Comparison of ENCODE assay signal across 1 cellular context in genomic region chr17:42659079-42659931, GRCh38.
TF ChIP-seq lines count a peak whose summit lies in the region.

Gene TUBG2, plus strand, starts transcription at chr17:42659284. Its CDS starts 220 bp downstream, at chr17:42659504.

TF ChIP-seq in WTC11, 78 proteins besides CTCF, POLR2A, EP300 and RAD21 (continued from another document):
- TF ChIP-seq AR (CRISPR knock-in tag; IDR thresholded peaks at IDR 0.05) = no peak
- TF ChIP-seq ZNF263 (CRISPR knock-in tag; IDR thresholded peaks at IDR 0.05; ENCODE audit: low read depth) = no peak
- no peak for TF ChIP-seq TEAD4 (CRISPR knock-in tag; IDR thresholded peaks at IDR 0.05)
- TF ChIP-seq PRDM15 (CRISPR knock-in tag; IDR thresholded peaks at IDR 0.05) = peak; percentile 70
- TF ChIP-seq SMAD3 (CRISPR knock-in tag; IDR thresholded peaks at IDR 0.05; ENCODE audit: borderline replicate concordance) = peak; percentile 89
- TF ChIP-seq ZBTB43 (CRISPR knock-in tag; IDR thresholded peaks at IDR 0.05) = 0 out of 2 replicates have a peak, but pooled peaks have one; percentile 28
- no peak for TF ChIP-seq CBFB (CRISPR knock-in tag; IDR thresholded peaks at IDR 0.05; ENCODE audit: low read depth)
- TF ChIP-seq PRRX2 (CRISPR knock-in tag; IDR thresholded peaks at IDR 0.05) = no peak
- TF ChIP-seq MYBL2 (CRISPR knock-in tag; IDR thresholded peaks at IDR 0.05) = no peak
- peak; percentile 88 for TF ChIP-seq ETV6 (CRISPR knock-in tag; IDR thresholded peaks at IDR 0.05)
- peak; percentile 43; the same call in 1 of the 2 replicates for TF ChIP-seq E2F5 (CRISPR knock-in tag; IDR thresholded peaks at IDR 0.05)
- TF ChIP-seq ATF2 (CRISPR knock-in tag; IDR thresholded peaks at IDR 0.05; ENCODE audit: borderline replicate concordance, low read depth) = 0 out of 2 replicates have a peak, but pooled peaks have one; percentile 6
- no peak for TF ChIP-seq MXD4 (CRISPR knock-in tag; IDR thresholded peaks at IDR 0.05; ENCODE audit: borderline replicate concordance)
